18 cellular contexts compared by ENCODE assay signal in genomic region chr7:82362129-82362528, GRCh38.
DNase-seq lines count a peak whose midpoint lies in the region; ATAC-seq, FAIRE-seq and TF ChIP-seq lines count a peak whose summit lies in the region.
"Had no signal": no experiment of that assay in that cellular context is flagged by ENCODE, and none has a peak within 500 bp of the region (broad histone marks: within the 10 kb centered on the region; RNA-seq: fewer than 3 reads in every experiment).

No MANE protein-coding gene starts in this region.

- no peak overlapping the region for H3K27ac Mint-ChIP-seq in astrocyte (ENCODE audit: unreplicated experiment)
- H3K27ac Mint-ChIP-seq in naive thymus-derived CD4-positive, alpha-beta T cell = no peak overlapping the region
- H3K27ac Mint-ChIP-seq: IgD-negative memory B cell had no signal

- CTCF ChIA-PET in naive thymus-derived CD4-positive, alpha-beta T cell (lab: Charles Lee) = no interaction called here

- H3K27me3 ChIP-seq in astrocyte (ENCODE audit: insufficient read depth, low read length) = no peaks in the 10 kb centered on the region
- no peaks in the 10 kb centered on the region for H3K27me3 ChIP-seq in naive thymus-derived CD4-positive, alpha-beta T cell (ENCODE audit: control insufficient read depth in 2 of 2, insufficient read depth in 2 of 2, low read length in 2 of 2)
- H3K27me3 ChIP-seq: ascending aorta, ovary, stomach had no signal

- peak overlapping the region; percentile 43 for H3K4me2 ChIP-seq in astrocyte (ENCODE audit: low read length)

- no peaks in the 10 kb centered on the region for H3K79me2 ChIP-seq in astrocyte (ENCODE audit: insufficient read depth, low read length)

- H3K4me1 ChIP-seq in astrocyte (ENCODE audit: insufficient read depth, low read length) = peaks cover 11% of the 10 kb centered on the region
- no peaks in the 10 kb centered on the region for H3K4me1 ChIP-seq in naive thymus-derived CD4-positive, alpha-beta T cell (ENCODE audit: control insufficient read depth in 2 of 2, insufficient read depth in 2 of 2, low read length in 2 of 2)
- H3K4me1 ChIP-seq: stomach had no signal

- no peaks in the 10 kb centered on the region for H3K27me3 Mint-ChIP-seq in astrocyte (ENCODE audit: low read depth, unreplicated experiment)
- H3K27me3 Mint-ChIP-seq in activated T-cell treated with anti-CD3 and anti-CD28 coated beads, Interleukin-2, amount 50 U/mL, for 4 hours (ENCODE audit: low read depth) = no peaks in the 10 kb centered on the region
- H3K27me3 Mint-ChIP-seq in naive thymus-derived CD4-positive, alpha-beta T cell = no peaks in the 10 kb centered on the region
- H3K27me3 Mint-ChIP-seq: IgD-negative memory B cell had no signal

- peak overlapping the region; percentile 25 for H3K27ac ChIP-seq in astrocyte (ENCODE audit: low read depth, low read length)
- H3K27ac ChIP-seq in naive thymus-derived CD4-positive, alpha-beta T cell (ENCODE audit: low read depth, low read length) = no peak overlapping the region
- H3K27ac ChIP-seq: ascending aorta, ovary, stomach had no signal

- peak; percentile 56 for FAIRE-seq in astrocyte (lab: Jason Lieb, UNC)

- POLR2A ChIA-PET in naive thymus-derived CD4-positive, alpha-beta T cell (lab: Charles Lee) = no interaction called here

- peaks cover 3% of the 10 kb centered on the region for H4K20me1 ChIP-seq in astrocyte (ENCODE audit: insufficient read depth, low read length)

- no peaks in the 10 kb centered on the region for H3K9me3 Mint-ChIP-seq in astrocyte (ENCODE audit: unreplicated experiment)
- H3K9me3 Mint-ChIP-seq in activated T-cell treated with anti-CD3 and anti-CD28 coated beads, Interleukin-2, amount 50 U/mL, for 4 hours = no peaks in the 10 kb centered on the region
- H3K9me3 Mint-ChIP-seq in naive thymus-derived CD4-positive, alpha-beta T cell = peaks cover 0 to 5% (median 0%) of the 10 kb centered on the region in 11 donors

- no peaks in the 10 kb centered on the region for H3K9me3 ChIP-seq in astrocyte (ENCODE audit: insufficient read depth, low read depth, low read length)
- H3K9me3 ChIP-seq in naive thymus-derived CD4-positive, alpha-beta T cell (ENCODE audit: control insufficient read depth in 2 of 3, low read length in 3 of 3) = no peaks in the 10 kb centered on the region
- H3K9me3 ChIP-seq: ascending aorta, mucosa of descending colon, ovary, stomach had no signal

- H3K4me3 ChIP-seq in AG09309 (ENCODE audit: control insufficient read depth, low read depth, low read length) (no peak overlapping the region), astrocyte (ENCODE audit: insufficient read depth, low read depth, low read length) (no peak overlapping the region)
- no peak overlapping the region for H3K4me3 ChIP-seq in naive thymus-derived CD4-positive, alpha-beta T cell (ENCODE audit: low read length)
- H3K4me3 ChIP-seq: ascending aorta, mucosa of descending colon, ovary, stomach had no signal

- no peaks in the 10 kb centered on the region for H3K36me3 Mint-ChIP-seq in astrocyte (ENCODE audit: low read depth, unreplicated experiment)
- no peaks in the 10 kb centered on the region for H3K36me3 Mint-ChIP-seq in activated T-cell treated with anti-CD3 and anti-CD28 coated beads, Interleukin-2, amount 50 U/mL, for 4 hours (ENCODE audit: insufficient read depth)
- H3K36me3 Mint-ChIP-seq in naive thymus-derived CD4-positive, alpha-beta T cell = no peaks in the 10 kb centered on the region

- TF ChIP-seq CTCF in AG09309 (IDR thresholded peaks at IDR 0.05; ENCODE audit: control insufficient read depth, insufficient read depth, low read depth, low read length, missing control alignments) (no peak), astrocyte (IDR thresholded peaks at IDR 0.05; ENCODE audit: insufficient read depth, low read depth, low read length) (no peak)

- H3K4me3 Mint-ChIP-seq in astrocyte (ENCODE audit: unreplicated experiment) = no peak overlapping the region
- no peak overlapping the region for H3K4me3 Mint-ChIP-seq in activated T-cell treated with anti-CD3 and anti-CD28 coated beads, Interleukin-2, amount 50 U/mL, for 4 hours
- no peak overlapping the region for H3K4me3 Mint-ChIP-seq in naive thymus-derived CD4-positive, alpha-beta T cell
- H3K4me3 Mint-ChIP-seq: IgD-negative memory B cell had no signal

- intact Hi-C loops in naive thymus-derived CD4-positive, alpha-beta T cell (cut with micrococcal nuclease) = no loop called here

- peaks cover 19% of the 10 kb centered on the region for H3K4me1 Mint-ChIP-seq in astrocyte (ENCODE audit: low read depth, unreplicated experiment)
- no peaks in the 10 kb centered on the region for H3K4me1 Mint-ChIP-seq in activated T-cell treated with anti-CD3 and anti-CD28 coated beads, Interleukin-2, amount 50 U/mL, for 4 hours (ENCODE audit: low read depth)
- no peaks in the 10 kb centered on the region for H3K4me1 Mint-ChIP-seq in naive thymus-derived CD4-positive, alpha-beta T cell
- H3K4me1 Mint-ChIP-seq: IgD-negative memory B cell had no signal

- no peak overlapping the region for H3K9ac ChIP-seq in astrocyte (ENCODE audit: low read length)

- no peak overlapping the region for H2AFZ ChIP-seq in astrocyte (ENCODE audit: low read depth, low read length)

- DNase-seq in AG09309 (ENCODE audit: low read depth) = peak; percentile 20
- peak; percentile 19 for DNase-seq in HS-27A (ENCODE audit: low read depth)
- DNase-seq in astrocyte (ENCODE audit: low read depth) = peak; percentile 70
- peak; percentile 2 for DNase-seq in hepatic stellate cell (ENCODE audit: low spot score)
- no peak for DNase-seq in activated T-cell treated with anti-CD3 and anti-CD28 coated beads, Interleukin-2, amount 50 U/mL, for 4 hours
- DNase-seq in naive thymus-derived CD4-positive, alpha-beta T cell = no peak
- DNase-seq: activated effector memory CD4-positive, alpha-beta T cell treated with Interleukin-2 at 50 U/mL for 16 hours; AML-193; effector CD4-positive, alpha-beta T cell; mucosa of descending colon; NCI-H1092 treated with DMSO at 0.1 percent for 48 hours; NCI-H446 treated with DMSO at 0.1 percent for 48 hours; ovary; stomach had no signal

- H3K36me3 ChIP-seq in astrocyte (ENCODE audit: insufficient read depth, low read length) = no peaks in the 10 kb centered on the region
- H3K36me3 ChIP-seq in naive thymus-derived CD4-positive, alpha-beta T cell (ENCODE audit: control insufficient read depth in 2 of 3, insufficient read depth in 3 of 3, low read length in 3 of 3) = no peaks in the 10 kb centered on the region
- H3K36me3 ChIP-seq: ascending aorta, ovary, stomach had no signal

- no peak for ATAC-seq in activated T-cell treated with anti-CD3 and anti-CD28 coated beads, Interleukin-2, amount 50 U/mL, for 4 hours
- ATAC-seq in HG03175 (IDR thresholded peaks at IDR 0.05; ENCODE audit: unreplicated experiment) (no peak), HG02759 (IDR thresholded peaks at IDR 0.05; ENCODE audit: unreplicated experiment) (no peak)
- ATAC-seq in naive thymus-derived CD4-positive, alpha-beta T cell = no peak
- ATAC-seq: mucosa of descending colon had no signal

Comparison
In these comparisons a context has a peak if more than half of its experiments do, and no peak if none do; other contexts are left out.
1. DNase-seq: peak in AG09309 (single experiment), HS-27A (single experiment), astrocyte (single experiment) and hepatic stellate cell (single experiment); none in activated T-cell treated with anti-CD3 and anti-CD28 coated beads, Interleukin-2, amount 50 U/mL, for 4 hours (single experiment) and naive thymus-derived CD4-positive, alpha-beta T cell (0 of 9).